1 cellular context compared by ENCODE assay signal in the genomic region with DNA sequence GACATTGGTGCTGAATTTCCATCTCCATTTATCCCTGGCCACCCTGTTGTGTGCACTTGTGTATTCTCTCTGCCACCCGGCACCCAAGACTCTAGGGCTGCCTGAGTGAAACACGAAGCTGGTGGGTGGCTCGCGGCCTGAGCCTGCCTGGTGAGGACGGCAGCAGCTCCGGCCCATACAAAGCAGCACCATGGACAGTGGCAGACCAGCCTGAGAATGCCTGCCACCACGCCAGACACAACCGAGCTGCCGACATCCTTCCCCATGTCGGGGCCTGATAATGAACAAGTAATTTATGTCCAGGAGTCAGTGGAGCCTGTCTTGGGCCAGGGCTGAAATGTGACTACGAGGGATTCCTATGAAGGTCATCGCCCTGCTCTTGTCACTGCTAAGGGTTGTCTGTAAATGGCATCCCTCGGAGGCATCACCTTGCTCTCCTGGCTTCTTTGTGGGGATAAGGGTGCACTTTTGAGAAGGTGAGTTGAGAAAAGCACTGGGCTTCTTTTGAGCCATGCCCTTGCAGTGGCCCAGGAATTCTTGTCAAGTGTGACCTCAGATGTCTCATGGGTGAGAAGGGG.
TF ChIP-seq lines count a peak whose summit lies in the region.

No MANE protein-coding gene starts in this region.

TF ChIP-seq in HepG2, 621 proteins besides CTCF, POLR2A, EP300 and RAD21 (continued from another document and continues in another):
- TF ChIP-seq, protein P1, sequence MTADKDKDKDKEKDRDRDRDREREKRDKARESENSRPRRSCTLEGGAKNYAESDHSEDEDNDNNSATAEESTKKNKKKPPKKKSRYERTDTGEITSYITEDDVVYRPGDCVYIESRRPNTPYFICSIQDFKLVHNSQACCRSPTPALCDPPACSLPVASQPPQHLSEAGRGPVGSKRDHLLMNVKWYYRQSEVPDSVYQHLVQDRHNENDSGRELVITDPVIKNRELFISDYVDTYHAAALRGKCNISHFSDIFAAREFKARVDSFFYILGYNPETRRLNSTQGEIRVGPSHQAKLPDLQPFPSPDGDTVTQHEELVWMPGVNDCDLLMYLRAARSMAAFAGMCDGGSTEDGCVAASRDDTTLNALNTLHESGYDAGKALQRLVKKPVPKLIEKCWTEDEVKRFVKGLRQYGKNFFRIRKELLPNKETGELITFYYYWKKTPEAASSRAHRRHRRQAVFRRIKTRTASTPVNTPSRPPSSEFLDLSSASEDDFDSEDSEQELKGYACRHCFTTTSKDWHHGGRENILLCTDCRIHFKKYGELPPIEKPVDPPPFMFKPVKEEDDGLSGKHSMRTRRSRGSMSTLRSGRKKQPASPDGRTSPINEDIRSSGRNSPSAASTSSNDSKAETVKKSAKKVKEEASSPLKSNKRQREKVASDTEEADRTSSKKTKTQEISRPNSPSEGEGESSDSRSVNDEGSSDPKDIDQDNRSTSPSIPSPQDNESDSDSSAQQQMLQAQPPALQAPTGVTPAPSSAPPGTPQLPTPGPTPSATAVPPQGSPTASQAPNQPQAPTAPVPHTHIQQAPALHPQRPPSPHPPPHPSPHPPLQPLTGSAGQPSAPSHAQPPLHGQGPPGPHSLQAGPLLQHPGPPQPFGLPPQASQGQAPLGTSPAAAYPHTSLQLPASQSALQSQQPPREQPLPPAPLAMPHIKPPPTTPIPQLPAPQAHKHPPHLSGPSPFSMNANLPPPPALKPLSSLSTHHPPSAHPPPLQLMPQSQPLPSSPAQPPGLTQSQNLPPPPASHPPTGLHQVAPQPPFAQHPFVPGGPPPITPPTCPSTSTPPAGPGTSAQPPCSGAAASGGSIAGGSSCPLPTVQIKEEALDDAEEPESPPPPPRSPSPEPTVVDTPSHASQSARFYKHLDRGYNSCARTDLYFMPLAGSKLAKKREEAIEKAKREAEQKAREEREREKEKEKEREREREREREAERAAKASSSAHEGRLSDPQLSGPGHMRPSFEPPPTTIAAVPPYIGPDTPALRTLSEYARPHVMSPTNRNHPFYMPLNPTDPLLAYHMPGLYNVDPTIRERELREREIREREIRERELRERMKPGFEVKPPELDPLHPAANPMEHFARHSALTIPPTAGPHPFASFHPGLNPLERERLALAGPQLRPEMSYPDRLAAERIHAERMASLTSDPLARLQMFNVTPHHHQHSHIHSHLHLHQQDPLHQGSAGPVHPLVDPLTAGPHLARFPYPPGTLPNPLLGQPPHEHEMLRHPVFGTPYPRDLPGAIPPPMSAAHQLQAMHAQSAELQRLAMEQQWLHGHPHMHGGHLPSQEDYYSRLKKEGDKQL (CRISPR knock-in tag; IDR thresholded peaks at IDR 0.05; ENCODE audit: low read depth) = no peak
- TF ChIP-seq, protein P2, sequence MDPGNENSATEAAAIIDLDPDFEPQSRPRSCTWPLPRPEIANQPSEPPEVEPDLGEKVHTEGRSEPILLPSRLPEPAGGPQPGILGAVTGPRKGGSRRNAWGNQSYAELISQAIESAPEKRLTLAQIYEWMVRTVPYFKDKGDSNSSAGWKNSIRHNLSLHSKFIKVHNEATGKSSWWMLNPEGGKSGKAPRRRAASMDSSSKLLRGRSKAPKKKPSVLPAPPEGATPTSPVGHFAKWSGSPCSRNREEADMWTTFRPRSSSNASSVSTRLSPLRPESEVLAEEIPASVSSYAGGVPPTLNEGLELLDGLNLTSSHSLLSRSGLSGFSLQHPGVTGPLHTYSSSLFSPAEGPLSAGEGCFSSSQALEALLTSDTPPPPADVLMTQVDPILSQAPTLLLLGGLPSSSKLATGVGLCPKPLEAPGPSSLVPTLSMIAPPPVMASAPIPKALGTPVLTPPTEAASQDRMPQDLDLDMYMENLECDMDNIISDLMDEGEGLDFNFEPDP (CRISPR knock-in tag; conservative IDR thresholded peaks at IDR 0.05) = 0 out of 2 replicates have a peak, but pooled peaks have one; percentile 23
- TF ChIP-seq PHF20 (CRISPR knock-in tag; IDR thresholded peaks at IDR 0.05) (no peak), ZNF883 (CRISPR knock-in tag; IDR thresholded peaks at IDR 0.05; ENCODE audit: not compliant biosample characterization) (peak; percentile 58), MTF1 (CRISPR knock-in tag; IDR thresholded peaks at IDR 0.05) (no peak), TCF7L2 (IDR thresholded peaks at IDR 0.05; ENCODE audit: low read depth, low read length) (no peak), ZFP41 (CRISPR knock-in tag; IDR thresholded peaks at IDR 0.05; ENCODE audit: borderline replicate concordance) (no peak), CHD2 (IDR thresholded peaks at IDR 0.05; ENCODE audit: low read depth, low read length) (no peak), MBNL3 (CRISPR knock-in tag; conservative IDR thresholded peaks at IDR 0.05) (no peak), ZSCAN30 (CRISPR knock-in tag; IDR thresholded peaks at IDR 0.05) (no peak), KLF11 (CRISPR knock-in tag; IDR thresholded peaks at IDR 0.05) (0 out of 2 replicates have a peak, but pooled peaks have one; percentile 51), SAFB2 (CRISPR knock-in tag; IDR thresholded peaks at IDR 0.05; ENCODE audit: borderline replicate concordance, low read depth) (no peak), ZBTB21 (CRISPR knock-in tag; IDR thresholded peaks at IDR 0.05) (no peak), YY1 (IDR thresholded peaks at IDR 0.05; ENCODE audit: insufficient read depth, insufficient replicate concordance, low read depth, low read length) (no peak), ZNF256 (CRISPR knock-in tag; conservative IDR thresholded peaks at IDR 0.05) (no peak; the same call in 1 of the 2 replicates), HOXA7 (CRISPR knock-in tag; IDR thresholded peaks at IDR 0.05) (peak; percentile 41; the same call in 1 of the 2 replicates), FOXO1 (CRISPR knock-in tag; IDR thresholded peaks at IDR 0.05) (0 out of 2 replicates have a peak, but pooled peaks have one; percentile 20), ARNT (IDR thresholded peaks at IDR 0.05) (no peak), ZNF101 (CRISPR knock-in tag; IDR thresholded peaks at IDR 0.05; ENCODE audit: borderline replicate concordance, low read depth) (no peak), PAF1 (CRISPR knock-in tag; IDR thresholded peaks at IDR 0.05) (no peak), GPN1 (CRISPR knock-in tag; IDR thresholded peaks at IDR 0.05; ENCODE audit: borderline replicate concordance) (peak; percentile 55; the same call in 1 of the 2 replicates), U2AF2 (IDR thresholded peaks at IDR 0.05; ENCODE audit: low read depth, low read length) (no peak), CCDC6 (CRISPR knock-in tag; IDR thresholded peaks at IDR 0.05) (peak; percentile 62; the same call in 1 of the 2 replicates), RBM39 (IDR thresholded peaks at IDR 0.05; ENCODE audit: low read depth, low read length, poor library complexity, severe bottlenecking) (no peak), IRF2 (CRISPR knock-in tag; IDR thresholded peaks at IDR 0.05) (0 out of 2 replicates have a peak, but pooled peaks have one; percentile 50), SMAD3 (CRISPR knock-in tag; IDR thresholded peaks at IDR 0.05) (peak; percentile 79), ZNF562 (CRISPR knock-in tag; IDR thresholded peaks at IDR 0.05; ENCODE audit: borderline replicate concordance) (no peak), MEF2D (CRISPR knock-in tag; IDR thresholded peaks at IDR 0.05) (no peak)
- TF ChIP-seq, protein P3, sequence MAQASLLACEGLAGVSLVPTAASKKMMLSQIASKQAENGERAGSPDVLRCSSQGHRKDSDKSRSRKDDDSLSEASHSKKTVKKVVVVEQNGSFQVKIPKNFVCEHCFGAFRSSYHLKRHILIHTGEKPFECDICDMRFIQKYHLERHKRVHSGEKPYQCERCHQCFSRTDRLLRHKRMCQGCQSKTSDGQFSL (CRISPR knock-in tag; IDR thresholded peaks at IDR 0.05) = no peak
- TF ChIP-seq, protein P4, sequence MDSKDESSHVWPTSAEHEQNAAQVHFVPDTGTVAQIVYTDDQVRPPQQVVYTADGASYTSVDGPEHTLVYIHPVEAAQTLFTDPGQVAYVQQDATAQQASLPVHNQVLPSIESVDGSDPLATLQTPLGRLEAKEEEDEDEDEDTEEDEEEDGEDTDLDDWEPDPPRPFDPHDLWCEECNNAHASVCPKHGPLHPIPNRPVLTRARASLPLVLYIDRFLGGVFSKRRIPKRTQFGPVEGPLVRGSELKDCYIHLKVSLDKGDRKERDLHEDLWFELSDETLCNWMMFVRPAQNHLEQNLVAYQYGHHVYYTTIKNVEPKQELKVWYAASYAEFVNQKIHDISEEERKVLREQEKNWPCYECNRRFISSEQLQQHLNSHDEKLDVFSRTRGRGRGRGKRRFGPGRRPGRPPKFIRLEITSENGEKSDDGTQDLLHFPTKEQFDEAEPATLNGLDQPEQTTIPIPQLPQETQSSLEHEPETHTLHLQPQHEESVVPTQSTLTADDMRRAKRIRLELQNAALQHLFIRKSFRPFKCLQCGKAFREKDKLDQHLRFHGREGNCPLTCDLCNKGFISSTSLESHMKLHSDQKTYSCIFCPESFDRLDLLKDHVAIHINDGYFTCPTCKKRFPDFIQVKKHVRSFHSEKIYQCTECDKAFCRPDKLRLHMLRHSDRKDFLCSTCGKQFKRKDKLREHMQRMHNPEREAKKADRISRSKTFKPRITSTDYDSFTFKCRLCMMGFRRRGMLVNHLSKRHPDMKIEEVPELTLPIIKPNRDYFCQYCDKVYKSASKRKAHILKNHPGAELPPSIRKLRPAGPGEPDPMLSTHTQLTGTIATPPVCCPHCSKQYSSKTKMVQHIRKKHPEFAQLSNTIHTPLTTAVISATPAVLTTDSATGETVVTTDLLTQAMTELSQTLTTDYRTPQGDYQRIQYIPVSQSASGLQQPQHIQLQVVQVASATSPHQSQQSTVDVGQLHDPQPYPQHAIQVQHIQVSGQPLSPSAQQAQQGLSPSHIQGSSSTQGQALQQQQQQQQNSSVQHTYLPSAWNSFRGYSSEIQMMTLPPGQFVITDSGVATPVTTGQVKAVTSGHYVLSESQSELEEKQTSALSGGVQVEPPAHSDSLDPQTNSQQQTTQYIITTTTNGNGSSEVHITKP (CRISPR knock-in tag; IDR thresholded peaks at IDR 0.05; ENCODE audit: low read depth) = no peak
- TF ChIP-seq, protein P5, sequence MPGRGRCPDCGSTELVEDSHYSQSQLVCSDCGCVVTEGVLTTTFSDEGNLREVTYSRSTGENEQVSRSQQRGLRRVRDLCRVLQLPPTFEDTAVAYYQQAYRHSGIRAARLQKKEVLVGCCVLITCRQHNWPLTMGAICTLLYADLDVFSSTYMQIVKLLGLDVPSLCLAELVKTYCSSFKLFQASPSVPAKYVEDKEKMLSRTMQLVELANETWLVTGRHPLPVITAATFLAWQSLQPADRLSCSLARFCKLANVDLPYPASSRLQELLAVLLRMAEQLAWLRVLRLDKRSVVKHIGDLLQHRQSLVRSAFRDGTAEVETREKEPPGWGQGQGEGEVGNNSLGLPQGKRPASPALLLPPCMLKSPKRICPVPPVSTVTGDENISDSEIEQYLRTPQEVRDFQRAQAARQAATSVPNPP (CRISPR knock-in tag; IDR thresholded peaks at IDR 0.05) = no peak
- TF ChIP-seq, protein P6, sequence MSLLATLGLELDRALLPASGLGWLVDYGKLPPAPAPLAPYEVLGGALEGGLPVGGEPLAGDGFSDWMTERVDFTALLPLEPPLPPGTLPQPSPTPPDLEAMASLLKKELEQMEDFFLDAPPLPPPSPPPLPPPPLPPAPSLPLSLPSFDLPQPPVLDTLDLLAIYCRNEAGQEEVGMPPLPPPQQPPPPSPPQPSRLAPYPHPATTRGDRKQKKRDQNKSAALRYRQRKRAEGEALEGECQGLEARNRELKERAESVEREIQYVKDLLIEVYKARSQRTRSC (CRISPR knock-in tag; IDR thresholded peaks at IDR 0.05; ENCODE audit: low read depth) = no peak
- TF ChIP-seq, protein P7, sequence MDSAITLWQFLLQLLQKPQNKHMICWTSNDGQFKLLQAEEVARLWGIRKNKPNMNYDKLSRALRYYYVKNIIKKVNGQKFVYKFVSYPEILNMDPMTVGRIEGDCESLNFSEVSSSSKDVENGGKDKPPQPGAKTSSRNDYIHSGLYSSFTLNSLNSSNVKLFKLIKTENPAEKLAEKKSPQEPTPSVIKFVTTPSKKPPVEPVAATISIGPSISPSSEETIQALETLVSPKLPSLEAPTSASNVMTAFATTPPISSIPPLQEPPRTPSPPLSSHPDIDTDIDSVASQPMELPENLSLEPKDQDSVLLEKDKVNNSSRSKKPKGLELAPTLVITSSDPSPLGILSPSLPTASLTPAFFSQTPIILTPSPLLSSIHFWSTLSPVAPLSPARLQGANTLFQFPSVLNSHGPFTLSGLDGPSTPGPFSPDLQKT (CRISPR knock-in tag; IDR thresholded peaks at IDR 0.05; ENCODE audit: borderline replicate concordance) = no peak
- TF ChIP-seq, protein P8, sequence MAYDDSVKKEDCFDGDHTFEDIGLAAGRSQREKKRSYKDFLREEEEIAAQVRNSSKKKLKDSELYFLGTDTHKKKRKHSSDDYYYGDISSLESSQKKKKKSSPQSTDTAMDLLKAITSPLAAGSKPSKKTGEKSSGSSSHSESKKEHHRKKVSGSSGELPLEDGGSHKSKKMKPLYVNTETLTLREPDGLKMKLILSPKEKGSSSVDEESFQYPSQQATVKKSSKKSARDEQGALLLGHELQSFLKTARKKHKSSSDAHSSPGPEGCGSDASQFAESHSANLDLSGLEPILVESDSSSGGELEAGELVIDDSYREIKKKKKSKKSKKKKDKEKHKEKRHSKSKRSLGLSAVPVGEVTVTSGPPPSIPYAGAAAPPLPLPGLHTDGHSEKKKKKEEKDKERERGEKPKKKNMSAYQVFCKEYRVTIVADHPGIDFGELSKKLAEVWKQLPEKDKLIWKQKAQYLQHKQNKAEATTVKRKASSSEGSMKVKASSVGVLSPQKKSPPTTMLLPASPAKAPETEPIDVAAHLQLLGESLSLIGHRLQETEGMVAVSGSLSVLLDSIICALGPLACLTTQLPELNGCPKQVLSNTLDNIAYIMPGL (CRISPR knock-in tag; IDR thresholded peaks at IDR 0.05; ENCODE audit: borderline replicate concordance in 1 of 2, low read depth in 1 of 2) = no peak
